Comparison of ENCODE assay signal across 15 cellular contexts in genomic region chr7:116553168-116553567, GRCh38. TPM values are rescaled to one million over a fixed set of nuclear protein-coding genes. Genes with fewer than 3 reads are reported as not detected.
"Had no signal": no experiment of that assay in that cellular context is flagged by ENCODE, and none has a peak within 500 bp of the region (broad histone marks: within the 10 kb centered on the region; RNA-seq: fewer than 3 reads in every experiment).

No MANE protein-coding gene starts in this region.

- H3K4me3 ChIP-seq: lower lobe of right lung, tibial nerve had no signal

- H3K27ac ChIP-seq: brain microvascular endothelial cell, lower lobe of right lung had no signal

- H3K27me3 ChIP-seq: brain microvascular endothelial cell, tibial nerve had no signal

- ATAC-seq: activated naive CD4-positive, alpha-beta T cell treated with anti-CD3 and anti-CD28 coated beads, Interleukin-2, amount 50 U/mL, for 72 hours; activated T-cell treated with anti-CD3 and anti-CD28 coated beads, Interleukin-2, amount 50 U/mL, for 4 hours; naive thymus-derived CD8-positive, alpha-beta T cell had no signal

- H3K9me3 ChIP-seq: lower lobe of right lung, tibial nerve had no signal

- DNase-seq: activated CD4-positive, alpha-beta T cell treated with anti-CD3 and anti-CD28 coated beads, Interleukin-2, amount 50 U/mL, for 48 hours; activated CD4-positive, CD25-positive, alpha-beta regulatory T cell treated with anti-CD3 and anti-CD28 coated beads, Interleukin-2, amount 50 U/mL, for 72 hours; activated effector memory CD4-positive, alpha-beta T cell treated with anti-CD3 and anti-CD28 coated beads, Interleukin-2, amount 50 U/mL, for 16 hours; activated T-cell treated with anti-CD3 and anti-CD28 coated beads, Interleukin-2, amount 50 U/mL, for 4 hours; amygdala; brain microvascular endothelial cell; cerebellar nuclear complex; hippocampal formation; kidney glomerular epithelial cell; lower lobe of right lung; naive thymus-derived CD8-positive, alpha-beta T cell; stimulated activated CD4-positive, alpha-beta T cell treated with anti-CD3 and anti-CD28 coated beads, Interleukin-2, amount 100 ng/mL, for 48 hours; stimulated activated CD8-positive, alpha-beta memory T cell treated with anti-CD3 and anti-CD28 coated beads, Interleukin-4, amount 100 ng/mL, for 48 hours had no signal

RNA-seq across cellular contexts. Expression of gene CAV1, which starts 28.3 kb away (rescaled TPM):
- total RNA-seq: activated naive CD4-positive, alpha-beta T cell treated with anti-CD3 and anti-CD28 coated beads, Interleukin-2, amount 50 U/mL, for 72 hours; naive thymus-derived CD8-positive, alpha-beta T cell had no signal
- polyA plus RNA-seq: naive thymus-derived CD8-positive, alpha-beta T cell had no signal

RNA-seq across cellular contexts. Expression of gene CAV2, which starts 53.6 kb away (rescaled TPM):
- total RNA-seq: naive thymus-derived CD8-positive, alpha-beta T cell had no signal
- polyA plus RNA-seq: naive thymus-derived CD8-positive, alpha-beta T cell had no signal
